Comparison of ENCODE assay signal across 10 cellular contexts in the genomic region with DNA sequence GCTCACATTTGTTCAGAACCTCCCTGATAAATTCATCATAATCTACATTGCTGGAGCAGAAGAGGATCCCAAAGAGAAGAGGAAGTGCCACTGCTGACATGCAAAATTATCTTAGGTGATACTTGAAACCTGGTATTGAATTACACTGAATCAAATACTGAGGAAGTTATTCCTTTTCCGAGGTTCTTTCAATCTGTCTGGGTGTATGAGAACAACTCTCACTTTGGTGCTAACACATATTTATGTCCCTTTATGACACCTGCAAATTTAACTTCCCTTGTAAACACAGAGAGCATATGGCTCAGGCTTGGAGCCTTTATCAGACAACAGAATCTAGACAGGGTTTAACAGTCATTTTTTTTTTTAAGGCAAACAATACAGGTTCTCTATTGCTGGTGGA.
DNase-seq lines count a peak whose midpoint lies in the region; ATAC-seq and TF ChIP-seq lines count a peak whose summit lies in the region.
"Had no signal": no experiment of that assay in that cellular context is flagged by ENCODE, and none has a peak within 500 bp of the region (broad histone marks: within the 10 kb centered on the region; RNA-seq: fewer than 3 reads in every experiment).

No MANE protein-coding gene starts in this region.

- BruUV-seq in PC-3 (replicated peaks; lab: Mats Ljungman, UMichigan), result no TSS peak

- peak; percentile 60 for ATAC-seq in PC-3
- ATAC-seq in left colon, result peak; percentile 94
- no peak for ATAC-seq in GM18498 (IDR thresholded peaks at IDR 0.05; ENCODE audit: unreplicated experiment)
- ATAC-seq: esophagus mucosa had no signal

- H3K4me1 ChIP-seq in PC-3 (ENCODE audit: insufficient read depth, low read length), result peaks cover 24% of the 10 kb centered on the region
- no peaks in the 10 kb centered on the region for H3K4me1 ChIP-seq in osteoblast (ENCODE audit: insufficient read depth, low read length)

- H3K9me2 ChIP-seq in PC-3 (replicated peaks; ENCODE audit: low read length), result no peaks in the 10 kb centered on the region

- H3K79me2 ChIP-seq in PC-3 (ENCODE audit: low read length) (peaks cover 73% of the 10 kb centered on the region), osteoblast (ENCODE audit: insufficient read depth, low read length) (peaks cover 81% of the 10 kb centered on the region)

- intact Hi-C loops in PC-3 (cut with micrococcal nuclease), result no loop called here
- intact Hi-C loops in left colon (cut with DNase I, micrococcal nuclease), result no loop called here

- H3K4me3 ChIP-seq in PC-3 (ENCODE audit: low read length), result no peak overlapping the region
- H3K4me3 ChIP-seq in osteoblast (ENCODE audit: insufficient read depth, low read length), result no peak overlapping the region
- H3K4me3 ChIP-seq: sigmoid colon had no signal

- H3K9ac ChIP-seq in PC-3 (ENCODE audit: low read length), result no peak overlapping the region

- H3K4me2 ChIP-seq in PC-3 (ENCODE audit: low read length), result peak overlapping the region; percentile 55
- H3K4me2 ChIP-seq in osteoblast (ENCODE audit: insufficient read depth, low read length), result no peak overlapping the region

- H3K27me3 ChIP-seq in PC-3 (ENCODE audit: low read length), result no peaks in the 10 kb centered on the region
- H3K27me3 ChIP-seq in osteoblast (ENCODE audit: insufficient read depth, low read length), result no peaks in the 10 kb centered on the region
- H3K27me3 ChIP-seq: sigmoid colon had no signal

- H4K20me1 ChIP-seq in PC-3 (ENCODE audit: low read length) (peaks cover 15% of the 10 kb centered on the region; the same call in 1 of the 2 replicates), osteoblast (ENCODE audit: insufficient read depth, low read length) (peaks cover 39% of the 10 kb centered on the region)

- in situ Hi-C loops in KBM-7 (cut with MboI; ENCODE audit: low pct_unique_long_range_greater_than_20kb, low sequenced_read_pairs), result no loop called here

- TF ChIP-seq CTCF in PC-3 (conservative IDR thresholded peaks at IDR 0.05; ENCODE audit: low read depth, low read length) (no peak), osteoblast (IDR thresholded peaks at IDR 0.05; ENCODE audit: extremely low read depth, low read depth, low read length) (no peak)

- H3K27ac ChIP-seq in PC-3 (ENCODE audit: low read length) (no peak overlapping the region), osteoblast (ENCODE audit: low read depth, low read length) (no peak overlapping the region)
- H3K27ac ChIP-seq: sigmoid colon had no signal

- H2AFZ ChIP-seq in PC-3 (ENCODE audit: low read length) (no peak overlapping the region), osteoblast (ENCODE audit: low read length) (no peak overlapping the region)

- CTCF ChIA-PET in PC-3 (lab: Charles Lee), result no interaction called here

- H3K9me3 ChIP-seq in PC-3 (ENCODE audit: low read length), result no peaks in the 10 kb centered on the region
- no peaks in the 10 kb centered on the region for H3K9me3 ChIP-seq in osteoblast (ENCODE audit: low read depth, low read length)
- H3K9me3 ChIP-seq: sigmoid colon had no signal

- H3F3A ChIP-seq in PC-3 (ENCODE audit: low read length, unreplicated experiment), result no peaks in the 10 kb centered on the region

- POLR2A ChIA-PET in PC-3 (lab: Charles Lee; ENCODE audit: unreplicated experiment), result no interaction called here

- H3K36me3 ChIP-seq in PC-3 (ENCODE audit: low read depth, low read length) (no peaks in the 10 kb centered on the region), osteoblast (ENCODE audit: insufficient read depth, low read length) (no peaks in the 10 kb centered on the region)
- H3K36me3 ChIP-seq: sigmoid colon had no signal

- DNase-seq in DMS53 treated with DMSO at 0.1 percent for 48 hours (lab: John Stamatoyannopoulos, UW; ENCODE audit: unreplicated experiment), result peak; percentile 70
- DNase-seq in KBM-7, result peak; percentile 62
- peak; percentile 30 for DNase-seq in PC-3
- no peak for DNase-seq in left colon
- DNase-seq in osteoblast (ENCODE audit: insufficient read length, low spot score, missing footprints), result no peak
- no peak for DNase-seq in activated CD4-positive, CD25-positive, alpha-beta regulatory T cell (lab: John Stamatoyannopoulos, UW)
- no peak for DNase-seq in stimulated activated CD4-positive, alpha-beta T cell treated with anti-CD3 and anti-CD28 coated beads, Interleukin-4, amount 100 ng/mL, for 24 hours
- DNase-seq: sigmoid colon had no signal

Comparison
In these comparisons a context has a peak if more than half of its experiments do, and no peak if none do; other contexts are left out.
1. DNase-seq: peak in DMS53 treated with DMSO at 0.1 percent for 48 hours (single experiment), KBM-7 (single experiment) and PC-3 (single experiment); none in left colon (0 of 2), osteoblast (single experiment), activated CD4-positive, CD25-positive, alpha-beta regulatory T cell (0 of 4) and stimulated activated CD4-positive, alpha-beta T cell treated with anti-CD3 and anti-CD28 coated beads, Interleukin-4, amount 100 ng/mL, for 24 hours (single experiment).